Comparison of ENCODE assay signal across 16 cellular contexts in genomic region chrX:110089656-110090404, GRCh38.
A peak's percentile ranks its signal among the peaks of the same experiment; 100 is the strongest.
DNase-seq lines count a peak whose midpoint lies in the region; ATAC-seq, FAIRE-seq and TF ChIP-seq lines count a peak whose summit lies in the region.
"Had no signal": no experiment of that assay in that cellular context is flagged by ENCODE, and none has a peak within 500 bp of the region (broad histone marks: within the 10 kb centered on the region; RNA-seq: fewer than 3 reads in every experiment).

No MANE protein-coding gene starts in this region.

- no peaks in the 10 kb centered on the region for H3K36me3 ChIP-seq in smooth muscle cell (ENCODE audit: low read depth)
- H3K36me3 ChIP-seq: esophagus squamous epithelium, MG63 had no signal

- H3F3A ChIP-seq in smooth muscle cell (ENCODE audit: low read depth), result peaks cover 3% of the 10 kb centered on the region

- H3K4me2 ChIP-seq in A549, result peak overlapping the region; percentile 96; the same call in 2 of the 3 replicates
- H3K4me2 ChIP-seq in smooth muscle cell, result no peak overlapping the region
- H3K4me2 ChIP-seq: GM23338 had no signal

- TF ChIP-seq EP300 in A549 (IDR thresholded peaks at IDR 0.05), result no peak

- H3K4me3 ChIP-seq in A549 (no peak overlapping the region), smooth muscle cell (no peak overlapping the region)
- H3K4me3 ChIP-seq in Jurkat, Clone E6-1 (ENCODE audit: low read length), result no peak overlapping the region
- H3K4me3 ChIP-seq: esophagus squamous epithelium, GM23338, MG63 had no signal

- no peaks in the 10 kb centered on the region for H3K79me2 ChIP-seq in smooth muscle cell (ENCODE audit: low read depth)

- no peak for TF ChIP-seq POLR2A in A549 (IDR thresholded peaks at IDR 0.05; ENCODE audit: low read length)

- intact Hi-C loops in left cardiac atrium (cut with DNase I), result no loop called here

- ATAC-seq in A549 (no peak), left cardiac atrium (no peak)
- ATAC-seq: GM23338 had no signal

- no peak overlapping the region for H3K9ac ChIP-seq in smooth muscle cell (ENCODE audit: low read depth)

- no peaks in the 10 kb centered on the region for H3K27me3 ChIP-seq in smooth muscle cell (ENCODE audit: low read depth)
- H3K27me3 ChIP-seq: esophagus squamous epithelium, MG63 had no signal

- no peaks in the 10 kb centered on the region for H4K20me1 ChIP-seq in smooth muscle cell (ENCODE audit: low read depth)

- no peak for TF ChIP-seq RAD21 in A549 (conservative IDR thresholded peaks at IDR 0.05 in 1 of 2, IDR thresholded peaks at IDR 0.05 in 1 of 2)

- H2AFZ ChIP-seq in smooth muscle cell (ENCODE audit: low read depth), result no peak overlapping the region
- H2AFZ ChIP-seq: GM23338 had no signal

- H3K4me1 ChIP-seq in A549 (peaks cover 46% of the 10 kb centered on the region), smooth muscle cell (ENCODE audit: low read depth) (no peaks in the 10 kb centered on the region)

- DNase-seq in A549 (ENCODE audit: low read depth in 1 of 2, low spot score in 1 of 2) (no peak), SKM-1 (lab: John Stamatoyannopoulos, UW; ENCODE audit: unreplicated experiment) (peak; percentile 22), globus pallidus (ENCODE audit: low spot score) (peak; percentile 33), NCI-H2081 treated with DMSO at 0.1 percent for 48 hours (lab: John Stamatoyannopoulos, UW) (no peak), SW480 (ENCODE audit: low spot score) (no peak), smooth muscle cell (lab: John Stamatoyannopoulos, UW; ENCODE audit: unreplicated experiment) (no peak), left cardiac atrium (no peak)
- peak; percentile 74 for DNase-seq in Jurkat, Clone E6-1 (ENCODE audit: low read depth, low spot score)
- DNase-seq: activated naive CD8-positive, alpha-beta T cell treated with anti-CD3 and anti-CD28 coated beads, Interleukin-2, amount 10 ng/mL, durations not matched to agents 7 days and 5 days; DMS79; esophagus squamous epithelium; MG63; RPMI8226; stimulated activated CD4-positive, alpha-beta T cell treated with anti-CD3 and anti-CD28 coated beads, Interleukin-2, amount 100 ng/mL, for 24 hours had no signal

- peak overlapping the region; percentile 96 to 99 for H3K27ac ChIP-seq in A549
- no peak overlapping the region for H3K27ac ChIP-seq in smooth muscle cell (ENCODE audit: low read depth)
- H3K27ac ChIP-seq: esophagus squamous epithelium had no signal

- H3K9me3 ChIP-seq in A549, result no peaks in the 10 kb centered on the region
- H3K9me3 ChIP-seq in smooth muscle cell (replicated peaks; ENCODE audit: low read depth), result no peaks in the 10 kb centered on the region
- H3K9me3 ChIP-seq: esophagus squamous epithelium, MG63 had no signal

- no peak for FAIRE-seq in A549 (lab: Jason Lieb, UNC)
- FAIRE-seq: urothelium cell line had no signal

- WGBS in A549 (ENCODE audit: missing lambda C conversion rate), result 94% methylated on average over 6 of the region's 6 CpGs
- WGBS in smooth muscle cell (ENCODE audit: low lambda C conversion rate), result 62% methylated on average over 6 of the region's 6 CpGs

- TF ChIP-seq CTCF in A549 (IDR thresholded peaks at IDR 0.05), result no peak
- TF ChIP-seq CTCF in smooth muscle cell (IDR thresholded peaks at IDR 0.05; ENCODE audit: borderline replicate concordance, insufficient read depth, poor library complexity, severe bottlenecking), result no peak

- CTCF ChIA-PET in A549 (lab: Yijun Ruan, JAX), result interaction anchor here (0.6 to 1.9 kb wide), 2 partner anchors 57 to 65 kb away, joined by 3 to 11 read pairs; no protein-coding TSS in a partner anchor

- POLR2A ChIA-PET in A549 (lab: Yijun Ruan, JAX), result no interaction called here

TF ChIP-seq in A549, 52 proteins besides CTCF, POLR2A, EP300 and RAD21:
- TF ChIP-seq ZFP36 (IDR thresholded peaks at IDR 0.05; ENCODE audit: borderline replicate concordance, partially characterized antibody) (no peak), TP53 (CRISPR knock-in tag; IDR thresholded peaks at IDR 0.05) (no peak), EHF (CRISPR knock-in tag; IDR thresholded peaks at IDR 0.05) (no peak), HDAC2 (IDR thresholded peaks at IDR 0.05) (no peak), CHD4 (IDR thresholded peaks at IDR 0.05; ENCODE audit: borderline replicate concordance) (no peak), CHD2 (IDR thresholded peaks at IDR 0.05; ENCODE audit: low read length, partially characterized antibody) (no peak)
TF ChIP-seq in A549: peak in this region for 0.

Comparison
In these comparisons a context has a peak if more than half of its experiments do, and no peak if none do; other contexts are left out.
1. DNase-seq: peak in Jurkat, Clone E6-1 (single experiment), SKM-1 (single experiment) and globus pallidus (single experiment); none in A549 (0 of 2), NCI-H2081 treated with DMSO at 0.1 percent for 48 hours (single experiment), SW480 (single experiment), smooth muscle cell (single experiment) and left cardiac atrium (single experiment).